ENCODE assay signal across 8 cellular contexts in genomic region chr1:218346391-218347204, GRCh38. TPM values are rescaled to one million over a fixed set of nuclear protein-coding genes. Genes with fewer than 3 reads are reported as not detected.
DNase-seq lines count a peak whose midpoint lies in the region; ATAC-seq and TF ChIP-seq lines count a peak whose summit lies in the region.

No MANE protein-coding gene starts in this region.

- peaks cover 10% of the 10 kb centered on the region for H3K4me1 ChIP-seq in OCI-LY3 (ENCODE audit: low read length)
- H3K4me1 ChIP-seq in esophagus squamous epithelium = peaks cover 2 to 68% (median 3%) of the 10 kb centered on the region in 3 donors

- peak; percentile 42 to 47 for DNase-seq in NOMO-1 (lab: John Stamatoyannopoulos, UW; ENCODE audit: unreplicated experiment in 2 of 2)
- DNase-seq in NOMO-1 treated with dmso at 0.1 percent for 144 hours (lab: John Stamatoyannopoulos, UW; ENCODE audit: unreplicated experiment) = no peak
- no peak for DNase-seq in esophagus squamous epithelium (lab: John Stamatoyannopoulos, UW)
- peak; percentile 8 for DNase-seq in neural crest cell (ENCODE audit: low read depth, low spot score)

- ATAC-seq in GM18909 (IDR thresholded peaks at IDR 0.05; ENCODE audit: poor library complexity, unreplicated experiment) = no peak
- ATAC-seq in GM18502 (IDR thresholded peaks at IDR 0.05; ENCODE audit: poor library complexity, unreplicated experiment) = no peak
- no peak for ATAC-seq in HG03196 (IDR thresholded peaks at IDR 0.05; ENCODE audit: unreplicated experiment)

- H3K9me3 ChIP-seq in OCI-LY3 (ENCODE audit: insufficient read depth, low read length) (no peaks in the 10 kb centered on the region), esophagus squamous epithelium (no peaks in the 10 kb centered on the region)

- peak overlapping the region; percentile 78 for H3K4me2 ChIP-seq in OCI-LY3 (ENCODE audit: low read length)

- H3K4me3 Mint-ChIP-seq in neural crest cell = no peak overlapping the region

- peaks cover 5% of the 10 kb centered on the region for H3K27me3 ChIP-seq in OCI-LY3 (ENCODE audit: low read depth, low read length)
- peaks cover 0 to 12% (median 0%) of the 10 kb centered on the region in 4 donors for H3K27me3 ChIP-seq in esophagus squamous epithelium

- H3K27ac ChIP-seq in OCI-LY3 (ENCODE audit: low read length) = no peak overlapping the region
- peak overlapping the region; percentile 47 to 86 (median 82) for H3K27ac ChIP-seq in esophagus squamous epithelium

- no peaks in the 10 kb centered on the region for H3K36me3 Mint-ChIP-seq in neural crest cell (ENCODE audit: low read depth)

- no peak for TF ChIP-seq POLR2A in esophagus squamous epithelium (IDR thresholded peaks at IDR 0.05)

- TF ChIP-seq CTCF in OCI-LY3 (IDR thresholded peaks at IDR 0.05; ENCODE audit: low read depth, low read length) (no peak), esophagus squamous epithelium (IDR thresholded peaks at IDR 0.05) (no peak), neural crest cell (conservative IDR thresholded peaks at IDR 0.05) (no peak)

- peaks cover 33% of the 10 kb centered on the region for H3K27me3 Mint-ChIP-seq in neural crest cell (ENCODE audit: low read depth)

- no peak overlapping the region for H3K27ac Mint-ChIP-seq in neural crest cell (ENCODE audit: unreplicated experiment)

- no peaks in the 10 kb centered on the region for H3K79me2 ChIP-seq in OCI-LY3 (ENCODE audit: low read length)

- intact Hi-C loops in esophagus squamous epithelium (cut with DNase I) = loop anchor here (10.0 kb wide), 1 partner anchor 718 kb away; no protein-coding TSS in a partner anchor

- H3K36me3 ChIP-seq in OCI-LY3 (replicated peaks; ENCODE audit: low read depth, low read length) (peaks cover 14% of the 10 kb centered on the region), esophagus squamous epithelium (no peaks in the 10 kb centered on the region)

- H4K20me1 ChIP-seq in OCI-LY3 (ENCODE audit: insufficient read depth, low read length) = no peaks in the 10 kb centered on the region

- peaks cover 31% of the 10 kb centered on the region for H3K4me1 Mint-ChIP-seq in neural crest cell

- H3K4me3 ChIP-seq in OCI-LY3 (ENCODE audit: low read length) (peak overlapping the region; percentile 73), esophagus squamous epithelium (peak overlapping the region; percentile 44 to 69 (median 61))

- WGBS in esophagus squamous epithelium, 2 donors = 0 to 1% methylated on average over 33 to 39 of the region's 39 CpGs

- H2AFZ ChIP-seq in OCI-LY3 (ENCODE audit: low read depth, low read length) = no peak overlapping the region

- 0 out of 2 replicates have a peak overlapping the region, but pooled peaks have one; percentile 36 for H3K9ac ChIP-seq in OCI-LY3 (ENCODE audit: low read length)

- H3K9me3 Mint-ChIP-seq in neural crest cell = no peaks in the 10 kb centered on the region

RNA-seq across cellular contexts. Expression of gene TGFB2, which starts 1.5 kb away (rescaled TPM):
- total RNA-seq in esophagus squamous epithelium = 1 to 10 TPM in 1 of 4 donors, under 1 TPM in 3; 0.40 to 1.9 (median 0.57) TPM
- total RNA-seq in neural crest cell = 11.4 and 14.0 TPM in 2 replicates

Comparison
In these comparisons a context has a peak if more than half of its experiments do, and no peak if none do; other contexts are left out.
1. DNase-seq: peak in NOMO-1 (2 of 2) and neural crest cell (single experiment); none in NOMO-1 treated with dmso at 0.1 percent for 144 hours (single experiment) and esophagus squamous epithelium (single experiment).